ENCODE assay signal across 23 cellular contexts in the genomic region with DNA sequence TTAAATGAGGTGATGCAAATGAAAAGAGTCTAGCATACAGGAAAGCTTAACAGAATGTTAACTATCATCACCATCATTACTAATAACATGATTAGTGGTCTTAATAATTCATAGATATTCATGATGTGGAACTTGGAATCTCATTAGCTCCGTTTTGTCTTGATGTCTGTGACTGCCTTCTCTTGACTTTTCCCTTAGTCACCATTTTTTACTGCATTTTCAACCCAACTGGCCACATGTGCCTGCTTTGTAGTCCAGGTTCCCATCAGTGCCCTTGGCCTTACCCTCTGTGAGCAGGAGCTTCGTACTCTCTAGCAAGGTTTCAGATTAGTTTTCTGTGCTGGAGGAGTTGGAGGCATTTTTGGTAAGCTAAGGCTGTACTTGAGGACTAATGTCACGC. TPM values are rescaled to one million over a fixed set of nuclear protein-coding genes. Genes with fewer than 3 reads are reported as not detected.
DNase-seq lines count a peak whose midpoint lies in the region; ATAC-seq, FAIRE-seq and TF ChIP-seq lines count a peak whose summit lies in the region.
"Had no signal": no experiment of that assay in that cellular context is flagged by ENCODE, and none has a peak within 500 bp of the region (broad histone marks: within the 10 kb centered on the region; RNA-seq: fewer than 3 reads in every experiment).

No MANE protein-coding gene starts in this region.

- no peak overlapping the region for H3K27ac ChIP-seq in astrocyte (ENCODE audit: low read depth, low read length)
- no peak overlapping the region for H3K27ac ChIP-seq in endothelial cell of umbilical vein (ENCODE audit: insufficient read depth, low read depth, low read length)
- H3K27ac ChIP-seq in trophoblast cell (ENCODE audit: low read depth, low read length) = no peak overlapping the region
- H3K27ac ChIP-seq in tibial artery = no peak overlapping the region
- H3K27ac ChIP-seq: BLaER1, GM23248, KMS-11 had no signal

- H3K9me1 ChIP-seq in endothelial cell of umbilical vein (replicated peaks; ENCODE audit: control insufficient read depth, extremely low read depth, insufficient read depth, low read length) = no peaks in the 10 kb centered on the region

- H3K4me3 Mint-ChIP-seq in CD14-positive monocyte = no peak overlapping the region
- peak overlapping the region; percentile 11 for H3K4me3 Mint-ChIP-seq in astrocyte (ENCODE audit: unreplicated experiment)
- H3K4me3 Mint-ChIP-seq: H9, HFFc6 had no signal

- no peak for ATAC-seq in HG03378 (IDR thresholded peaks at IDR 0.05; ENCODE audit: unreplicated experiment)

- no peak overlapping the region for H4K12ac ChIP-seq in trophoblast cell (ENCODE audit: low read depth, low read length)

- H3K27me3 ChIP-seq in astrocyte (ENCODE audit: insufficient read depth, low read length) (no peaks in the 10 kb centered on the region), endothelial cell of umbilical vein (ENCODE audit: control insufficient read depth in 2 of 2, insufficient read depth in 2 of 2, low read length in 2 of 2) (no peaks in the 10 kb centered on the region), trophoblast cell (ENCODE audit: insufficient read depth, low read length) (no peaks in the 10 kb centered on the region), tibial artery (no peaks in the 10 kb centered on the region)
- H3K27me3 ChIP-seq: BLaER1 had no signal

- H3K36me3 ChIP-seq in astrocyte (ENCODE audit: insufficient read depth, low read length) = no peaks in the 10 kb centered on the region
- no peaks in the 10 kb centered on the region for H3K36me3 ChIP-seq in endothelial cell of umbilical vein (ENCODE audit: control insufficient read depth in 2 of 2, extremely low read depth in 1 of 2, insufficient read depth in 2 of 2, low read length in 2 of 2)
- peaks cover 29 to 44% of the 10 kb centered on the region in 2 experiments for H3K36me3 ChIP-seq in trophoblast cell (ENCODE audit: control insufficient read depth in 1 of 2, insufficient read depth in 2 of 2, low read length in 2 of 2)
- no peaks in the 10 kb centered on the region for H3K36me3 ChIP-seq in tibial artery
- H3K36me3 ChIP-seq: BLaER1 had no signal

- no peaks in the 10 kb centered on the region for H3K9me3 ChIP-seq in astrocyte (ENCODE audit: insufficient read depth, low read depth, low read length)
- H3K9me3 ChIP-seq in endothelial cell of umbilical vein (replicated peaks; ENCODE audit: control insufficient read depth, insufficient read depth, low read length) = no peaks in the 10 kb centered on the region
- peaks cover 2% of the 10 kb centered on the region for H3K9me3 ChIP-seq in trophoblast cell (ENCODE audit: insufficient read depth, low read depth, low read length)
- no peaks in the 10 kb centered on the region for H3K9me3 ChIP-seq in tibial artery
- H3K9me3 ChIP-seq: BLaER1, SK-N-SH had no signal

- H3K4me3 ChIP-seq in astrocyte (ENCODE audit: insufficient read depth, low read depth, low read length) (no peak overlapping the region), endothelial cell of umbilical vein (replicated peaks in 1 of 3; ENCODE audit: insufficient read depth in 1 of 3, low read depth in 1 of 3, low read length in 3 of 3) (no peak overlapping the region), trophoblast cell (ENCODE audit: low read depth, low read length) (no peak overlapping the region), tibial artery (no peak overlapping the region)
- H3K4me3 ChIP-seq: BLaER1, GM23248 had no signal

- H4K91ac ChIP-seq in trophoblast cell (ENCODE audit: low read depth, low read length) = no peak overlapping the region

- BruUV-seq in endothelial cell of umbilical vein (replicated peaks; lab: Mats Ljungman, UMichigan) = no TSS peak

- CTCF ChIA-PET in endothelial cell of umbilical vein (lab: Charles Lee) = interaction anchor here (0.9 to 1.9 kb wide), 4 partner anchors 12 to 34 kb away, joined by 3 to 7 read pairs (median 4); no protein-coding TSS in a partner anchor

- peaks cover 93% of the 10 kb centered on the region for H3K4me1 Mint-ChIP-seq in CD14-positive monocyte
- H3K4me1 Mint-ChIP-seq in astrocyte (ENCODE audit: low read depth, unreplicated experiment) = peaks cover 45% of the 10 kb centered on the region
- H3K4me1 Mint-ChIP-seq: CD4-positive, alpha-beta memory T cell had no signal

- H3K27me3 Mint-ChIP-seq in CD14-positive monocyte (ENCODE audit: low read depth in 3 of 3) (no peaks in the 10 kb centered on the region), astrocyte (ENCODE audit: low read depth, unreplicated experiment) (no peaks in the 10 kb centered on the region)

- FAIRE-seq in astrocyte (lab: Jason Lieb, UNC) (no peak), endothelial cell of umbilical vein (lab: Jason Lieb, UNC) (peak; percentile 18)
- FAIRE-seq: G401.6, HTR-8/SVneo had no signal

- no peak for DNase-seq in CD14-positive monocyte (ENCODE audit: low spot score)
- DNase-seq in astrocyte (ENCODE audit: low read depth) = no peak
- DNase-seq in endothelial cell of umbilical vein (ENCODE audit: low read depth, low spot score) = no peak
- no peak for DNase-seq in trophoblast cell
- DNase-seq in kidney glomerular epithelial cell (lab: John Stamatoyannopoulos, UW) = no peak
- no peak for DNase-seq in tibial artery
- DNase-seq: CD4-positive, alpha-beta memory T cell; COR-L47; DMS53; GM23248; H9; HFFc6; MM.1S; NCI-H2029; NCI-H446; NCI-H524 treated with DMSO at 0.1 percent for 48 hours; NCI-H774; SK-N-SH had no signal

- WGBS in trophoblast cell (ENCODE audit: extremely low coverage, insufficient coverage, insufficient read length) = no CpG with 5 or more reads among the region's 3 CpGs

- H3K4ac ChIP-seq in trophoblast cell (ENCODE audit: low read depth, low read length) = peak overlapping the region; percentile 58

- H2AFZ ChIP-seq in astrocyte (ENCODE audit: low read depth, low read length) (no peak overlapping the region), endothelial cell of umbilical vein (ENCODE audit: low read depth, low read length) (no peak overlapping the region), trophoblast cell (ENCODE audit: insufficient read depth, low read length, poor library complexity) (no peak overlapping the region)
- H2AFZ ChIP-seq: GM23248 had no signal

- POLR2A ChIA-PET in endothelial cell of umbilical vein (lab: Charles Lee) = no interaction called here

- no peak overlapping the region for H2BK12ac ChIP-seq in trophoblast cell (ENCODE audit: low read length)

- intact Hi-C loops in CD14-positive monocyte (cut with micrococcal nuclease) = loop anchor here in 1 of 2 donors (10.0 kb wide), 1 partner anchor 50 kb away; the partner anchor contains the start of gene RAB31
- intact Hi-C loops in endothelial cell of umbilical vein (cut with micrococcal nuclease) = loop anchor here (1.0 to 5.0 kb wide), 3 partner anchors 12 to 48 kb away; partner anchors contain the start of gene RAB31
- intact Hi-C loops in tibial artery (cut with DNase I; ENCODE audit: low total_unique reads) = no loop called here

- peaks cover 0 to 2% (median 0%) of the 10 kb centered on the region in 7 donors for H3K9me3 Mint-ChIP-seq in CD14-positive monocyte
- H3K9me3 Mint-ChIP-seq in astrocyte (ENCODE audit: unreplicated experiment) = no peaks in the 10 kb centered on the region
- H3K9me3 Mint-ChIP-seq: CD4-positive, alpha-beta memory T cell; H9; HFFc6 had no signal

- no peak overlapping the region for H2BK120ac ChIP-seq in trophoblast cell (ENCODE audit: insufficient read depth, low read length, poor library complexity)

- H3K14ac ChIP-seq in trophoblast cell (ENCODE audit: low read length) = no peak overlapping the region

- no peak overlapping the region for H3K23ac ChIP-seq in trophoblast cell (ENCODE audit: low read length)

- H3K79me1 ChIP-seq in trophoblast cell (ENCODE audit: low read length) = no peaks in the 10 kb centered on the region

- H3K4me1 ChIP-seq in astrocyte (ENCODE audit: insufficient read depth, low read length) (peaks cover 33% of the 10 kb centered on the region), endothelial cell of umbilical vein (ENCODE audit: control insufficient read depth, extremely low read depth, insufficient read depth, low read length) (peaks cover 15% of the 10 kb centered on the region), trophoblast cell (ENCODE audit: control insufficient read depth in 1 of 2, insufficient read depth in 2 of 2, low read length in 2 of 2) (peaks cover 10 to 18% of the 10 kb centered on the region in 2 experiments), tibial artery (peaks cover 0 to 5% (median 0%) of the 10 kb centered on the region in 4 donors)
- H3K4me1 ChIP-seq: BLaER1 had no signal

- peaks cover 14 to 26% of the 10 kb centered on the region in 2 donors for H3K36me3 Mint-ChIP-seq in CD14-positive monocyte
- H3K36me3 Mint-ChIP-seq in astrocyte (ENCODE audit: low read depth, unreplicated experiment) = peaks cover 26% of the 10 kb centered on the region
- H3K36me3 Mint-ChIP-seq: CD4-positive, alpha-beta memory T cell had no signal

- no peak overlapping the region for H2AK5ac ChIP-seq in trophoblast cell (ENCODE audit: low read length)

- H3K4me2 ChIP-seq in astrocyte (ENCODE audit: low read length) (peak overlapping the region; percentile 36), endothelial cell of umbilical vein (ENCODE audit: insufficient read depth, low read length) (no peak overlapping the region), trophoblast cell (ENCODE audit: low read length) (no peak overlapping the region)
- H3K4me2 ChIP-seq: BLaER1, KMS-11, SK-N-SH had no signal

- H3K27ac Mint-ChIP-seq in CD14-positive monocyte = peak overlapping the region; percentile 77 to 94 (median 86)
- H3K27ac Mint-ChIP-seq in astrocyte (ENCODE audit: unreplicated experiment) = no peak overlapping the region
- H3K27ac Mint-ChIP-seq: H9, HFFc6 had no signal

- H4K20me1 ChIP-seq in astrocyte (ENCODE audit: insufficient read depth, low read length) (peaks cover 33% of the 10 kb centered on the region), endothelial cell of umbilical vein (replicated peaks; ENCODE audit: control insufficient read depth, extremely low read depth, insufficient read depth, low read length) (no peaks in the 10 kb centered on the region)
- H4K20me1 ChIP-seq: BLaER1 had no signal

- no peak overlapping the region for H4K8ac ChIP-seq in trophoblast cell (ENCODE audit: low read depth, low read length)

- no peak for TF ChIP-seq POLR2A in endothelial cell of umbilical vein (IDR thresholded peaks at IDR 0.05; ENCODE audit: low read depth, low read length)

- dilution Hi-C loops in endothelial cell of umbilical vein (cut with MboI; ENCODE audit: extremely low pct_ligation_motif_present, low sequenced_read_pairs) = no loop called here

- TF ChIP-seq CTCF in CD14-positive monocyte (IDR thresholded peaks at IDR 0.05) (no peak), astrocyte (IDR thresholded peaks at IDR 0.05; ENCODE audit: insufficient read depth, low read depth, low read length) (no peak), endothelial cell of umbilical vein (IDR thresholded peaks at IDR 0.05; ENCODE audit: extremely low read depth in 1 of 2, insufficient read depth in 1 of 2, low read depth in 1 of 2, low read length in 2 of 2) (no peak), tibial artery (IDR thresholded peaks at IDR 0.05) (no peak)

- no peak overlapping the region for H2BK5ac ChIP-seq in trophoblast cell (ENCODE audit: low read depth, low read length, poor library complexity)

- H3K18ac ChIP-seq in trophoblast cell (ENCODE audit: low read length) = no peak overlapping the region

- H3K9ac ChIP-seq in astrocyte (ENCODE audit: low read length) (no peak overlapping the region), endothelial cell of umbilical vein (replicated peaks; ENCODE audit: extremely low read depth, insufficient read depth, low read length) (no peak overlapping the region), trophoblast cell (ENCODE audit: low read length) (no peak overlapping the region)
- H3K9ac ChIP-seq: BLaER1, GM23248, KMS-11, SK-N-SH had no signal

- H3K79me2 ChIP-seq in astrocyte (ENCODE audit: insufficient read depth, low read length) (peaks cover 80% of the 10 kb centered on the region), endothelial cell of umbilical vein (ENCODE audit: control insufficient read depth, insufficient read depth, low read length) (peaks cover 2% of the 10 kb centered on the region), trophoblast cell (ENCODE audit: control insufficient read depth, insufficient read depth, low read length, poor library complexity) (peaks cover 25% of the 10 kb centered on the region)

RNA-seq across cellular contexts. Expression of gene RAB31, which starts 47.0 kb away (rescaled TPM):
- polyA plus RNA-seq in CD14-positive monocyte (100 to 1,000 TPM; 348 to 367 TPM), endothelial cell of umbilical vein (21.5 and 30.5 TPM in 2 replicates)
- total RNA-seq in astrocyte (88.7 and 100 TPM in 2 replicates), endothelial cell of umbilical vein (27.9 and 30.5 TPM in 2 replicates)
- polyA plus RNA-seq in endothelial cell of umbilical vein (2011; cell fraction: cytosol; rRNA removed) = 16.7 and 17.2 TPM in 2 replicates
- 55.6 and 82.5 TPM in 2 replicates for polyA plus RNA-seq in endothelial cell of umbilical vein (2011; cell fraction: nucleus; rRNA removed)
- polyA plus RNA-seq in endothelial cell of umbilical vein (2012) = 26.6 and 30.2 TPM in 2 replicates
- 14.0 and 36.3 TPM in 2 replicates for polyA minus RNA-seq in endothelial cell of umbilical vein
- polyA minus RNA-seq in endothelial cell of umbilical vein (2011; cell fraction: cytosol; rRNA and poly(A)+ RNA removed) = 71.8 TPM
- 37.9 and 74.6 TPM in 2 replicates for polyA minus RNA-seq in endothelial cell of umbilical vein (2011; cell fraction: nucleus; rRNA and poly(A)+ RNA removed)
- polyA plus RNA-seq in trophoblast cell (2013) = 287 and 288 TPM in 2 replicates
